Comparison of ENCODE assay signal across 8 cellular contexts in genomic region chr15:82399366-82400103, GRCh38. TPM values are rescaled to one million over a fixed set of nuclear protein-coding genes. Genes with fewer than 3 reads are reported as not detected.
DNase-seq lines count a peak whose midpoint lies in the region; ATAC-seq and TF ChIP-seq lines count a peak whose summit lies in the region.
"Not testable (repeated sequence)": the region's sequence is repeated elsewhere in the genome, so short reads cannot be mapped to it uniquely, and the experiment has no call there.

No MANE protein-coding gene starts in this region.

- peak overlapping the region; percentile 49 for H3K27ac Mint-ChIP-seq in WTC11
- peak overlapping the region; percentile 62 for H3K27ac Mint-ChIP-seq in stimulated activated memory B cell treated with anti-CD40 and anti-IgM and Interleukin-4, amounts not matched to agents 10 μg/mL and 1 μg/mL and 100 μg/mL, for 72 hours

- peak; percentile 11 for DNase-seq in GM10248 (ENCODE audit: extremely low spot score)
- DNase-seq in WTC11 (ENCODE audit: low spot score), result not testable (repeated sequence)

- not testable (repeated sequence) for H3K36me3 Mint-ChIP-seq in WTC11; stimulated activated memory B cell treated with anti-CD40 and anti-IgM and Interleukin-4, amounts not matched to agents 10 μg/mL and 1 μg/mL and 100 μg/mL, for 72 hours

- not testable (repeated sequence) for H3K27me3 ChIP-seq in OCI-LY1 (ENCODE audit: insufficient read depth, low read length)

- not testable (repeated sequence) for H3K9me2 ChIP-seq in OCI-LY1 (ENCODE audit: low read depth, low read length)

- not testable (repeated sequence) for H3K9me3 Mint-ChIP-seq in WTC11; stimulated activated memory B cell treated with anti-CD40 and anti-IgM and Interleukin-4, amounts not matched to agents 10 μg/mL and 1 μg/mL and 100 μg/mL, for 72 hours

- H3K4me2 ChIP-seq in OCI-LY1 (ENCODE audit: low read length), result peak overlapping the region; percentile 44

- TF ChIP-seq CTCF in GM10248 (IDR thresholded peaks at IDR 0.05; ENCODE audit: control extremely low read depth, extremely low read depth, low read depth, missing control alignments); OCI-LY1 (IDR thresholded peaks at IDR 0.05; ENCODE audit: low read length); WTC11 (IDR thresholded peaks at IDR 0.05): not testable (repeated sequence)

- not testable (repeated sequence) for H3K79me2 ChIP-seq in OCI-LY1 (ENCODE audit: insufficient read depth, low read length)

- CTCF ChIA-PET in GM10248 (lab: Yijun Ruan, JAX), result interaction anchor here (0.9 kb wide), 1 partner anchor 131 kb away, joined by 4 read pairs; no protein-coding TSS in a partner anchor
- CTCF ChIA-PET in WTC11 (lab: Charles Lee), result not testable (repeated sequence)

- H3F3A ChIP-seq in OCI-LY1 (ENCODE audit: insufficient read depth, low read length), result not testable (repeated sequence)

- H3K36me3 ChIP-seq in OCI-LY1 (ENCODE audit: insufficient read depth, low read length), result not testable (repeated sequence)

- H2AFZ ChIP-seq in OCI-LY1 (ENCODE audit: low read length), result not testable (repeated sequence)

- H3K27me3 Mint-ChIP-seq in WTC11 (ENCODE audit: low read depth); stimulated activated memory B cell treated with anti-CD40 and anti-IgM and Interleukin-4, amounts not matched to agents 10 μg/mL and 1 μg/mL and 100 μg/mL, for 72 hours: not testable (repeated sequence)

- 0 out of 2 replicates have a peak overlapping the region, but pooled peaks have one; percentile 6 for H3K4me3 Mint-ChIP-seq in WTC11
- not testable (repeated sequence) for H3K4me3 Mint-ChIP-seq in stimulated activated memory B cell treated with anti-CD40 and anti-IgM and Interleukin-4, amounts not matched to agents 10 μg/mL and 1 μg/mL and 100 μg/mL, for 72 hours

- not testable (repeated sequence) for H4K20me1 ChIP-seq in OCI-LY1 (ENCODE audit: insufficient read depth, low read length)

- H3K27ac ChIP-seq in OCI-LY1 (ENCODE audit: low read depth, low read length, poor library complexity, severe bottlenecking), result peak overlapping the region; percentile 94

- H3K4me3 ChIP-seq in OCI-LY1 (ENCODE audit: low read depth, low read length, poor library complexity, severe bottlenecking), result peak overlapping the region; percentile 36

- H3K9ac ChIP-seq in OCI-LY1 (ENCODE audit: low read length), result peak overlapping the region; percentile 38; the same call in 1 of the 2 replicates

- H3K4me1 ChIP-seq in OCI-LY1 (ENCODE audit: insufficient read depth, low read length, severe bottlenecking), result peaks cover 40% of the 10 kb centered on the region

- POLR2A ChIA-PET in GM10248 (lab: Yijun Ruan, JAX); WTC11 (lab: Charles Lee): not testable (repeated sequence)

- H3K9me3 ChIP-seq in OCI-LY1 (ENCODE audit: low read length), result not testable (repeated sequence)

- ATAC-seq in GM19043 (IDR thresholded peaks at IDR 0.05; ENCODE audit: low read depth, unreplicated experiment) (peak; percentile 64), GM21423 (IDR thresholded peaks at IDR 0.05; ENCODE audit: unreplicated experiment) (peak; percentile 84), HG02938 (IDR thresholded peaks at IDR 0.05; ENCODE audit: unreplicated experiment) (peak; percentile 89), HG03432 (IDR thresholded peaks at IDR 0.05; ENCODE audit: unreplicated experiment) (peak; percentile 64)
- ATAC-seq in WTC11, result not testable (repeated sequence)
- peak; percentile 68 for ATAC-seq in stimulated activated memory B cell treated with anti-CD40 and anti-IgM and Interleukin-4, amounts not matched to agents 10 μg/mL and 1 μg/mL and 100 μg/mL, for 72 hours

- H3K4me1 Mint-ChIP-seq in WTC11, result peaks cover 37% of the 10 kb centered on the region
- H3K4me1 Mint-ChIP-seq in stimulated activated memory B cell treated with anti-CD40 and anti-IgM and Interleukin-4, amounts not matched to agents 10 μg/mL and 1 μg/mL and 100 μg/mL, for 72 hours, result peaks cover 21% of the 10 kb centered on the region

RNA-seq across cellular contexts. Expression of gene GOLGA6L9, which starts 30.1 kb away (rescaled TPM):
- 7.3 to 9.4 TPM (median 8.0 TPM) in 3 replicates for total RNA-seq in WTC11 (2021)

RNA-seq across cellular contexts. Expression of gene GOLGA6L10, which starts 50.3 kb away (rescaled TPM):
- total RNA-seq in WTC11 (2021), result 5.1 to 7.7 TPM (median 5.8 TPM) in 3 replicates
